In the genomic region with DNA sequence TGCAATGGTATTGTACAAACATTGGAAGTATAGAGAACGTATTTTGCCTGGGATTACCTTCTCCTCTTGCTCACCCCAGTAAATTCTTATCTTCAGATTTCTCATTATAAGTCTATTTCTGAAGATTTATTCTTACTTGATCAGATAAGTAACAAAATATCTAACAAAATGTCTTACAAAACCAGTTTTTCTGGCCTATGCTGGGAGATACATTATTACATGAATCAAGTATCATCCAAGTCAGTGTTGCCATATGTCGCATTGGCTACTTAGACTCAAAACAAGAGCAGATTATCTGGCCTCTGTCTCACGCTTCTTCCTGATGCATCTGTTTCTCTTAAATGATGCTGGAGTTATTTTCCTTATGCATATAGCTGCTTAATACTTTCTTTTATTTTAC, we compare ENCODE assay signal across 18 cellular contexts.
"Had no signal": no experiment of that assay in that cellular context is flagged by ENCODE, and none has a peak within 500 bp of the region (broad histone marks: within the 10 kb centered on the region; RNA-seq: fewer than 3 reads in every experiment).

No MANE protein-coding gene starts in this region.

- DNase-seq: activated CD4-positive, alpha-beta T cell treated with anti-CD3 and anti-CD28 coated beads for 4 hours; activated CD4-positive, alpha-beta T cell treated with anti-CD3 and anti-CD28 coated beads, Interleukin-2, amount 50 U/mL, for 48 hours; activated CD4-positive, CD25-positive, alpha-beta regulatory T cell; activated naive CD4-positive, alpha-beta T cell treated with Interleukin-2 at 50 U/mL for 16 hours; activated naive CD8-positive, alpha-beta T cell treated with anti-CD3 and anti-CD28 coated beads for 36 hours; activated T-cell treated with anti-CD3 and anti-CD28 coated beads, Interleukin-2, amount 50 U/mL, for 48 hours; central memory CD4-positive, alpha-beta T cell; endodermal cell; heart left ventricle; left cardiac atrium; pancreas; psoas muscle; stimulated activated CD4-positive, alpha-beta T cell treated with anti-CD3 and anti-CD28 coated beads, Interleukin-4, amount 100 ng/mL, for 24 hours; stimulated activated naive CD4-positive, alpha-beta T cell treated with Interleukin-2 at 50 U/mL for 16 hours; T1000 had no signal

- H3K36me3 ChIP-seq: heart left ventricle, pancreas, right atrium auricular region, thoracic aorta had no signal

- H3K9me3 ChIP-seq: heart left ventricle, pancreas, psoas muscle, right atrium auricular region, thoracic aorta had no signal

- H3K27me3 ChIP-seq: heart left ventricle, pancreas, right atrium auricular region had no signal

- H3K27ac ChIP-seq: coronary artery, heart left ventricle, pancreas, psoas muscle, right atrium auricular region, thoracic aorta had no signal

- H3K4me3 ChIP-seq: coronary artery, heart left ventricle, pancreas, psoas muscle, right atrium auricular region, thoracic aorta had no signal

- ATAC-seq: heart left ventricle, left cardiac atrium, pancreas, psoas muscle had no signal
